ENCODE assay signal across 25 cellular contexts in the genomic region with DNA sequence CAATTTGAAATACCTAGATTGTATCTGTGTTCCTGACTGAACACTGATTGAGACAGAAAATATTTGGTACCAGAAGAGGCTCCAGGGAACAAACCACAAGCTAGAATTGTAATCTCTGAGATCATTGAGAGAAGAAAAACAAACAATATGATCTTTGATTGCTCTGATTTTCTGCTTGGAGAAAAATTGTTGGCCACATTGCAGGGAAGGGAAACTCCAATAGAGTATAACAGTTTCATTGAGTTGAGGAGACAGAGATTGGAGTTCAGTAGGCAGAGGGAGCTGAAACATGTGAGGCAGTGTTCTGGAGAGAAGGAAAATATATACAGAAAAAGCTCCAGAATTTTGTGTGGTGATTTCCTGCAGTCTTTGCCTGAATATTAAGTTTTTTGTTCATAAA.
"Had no signal": no experiment of that assay in that cellular context is flagged by ENCODE, and none has a peak within 500 bp of the region (broad histone marks: within the 10 kb centered on the region; RNA-seq: fewer than 3 reads in every experiment).

No MANE protein-coding gene starts in this region.

- ATAC-seq: activated CD8-positive, alpha-beta memory T cell treated with anti-CD3 and anti-CD28 coated beads, Interleukin-2, amount 10 ng/mL, durations not matched to agents 7 days and 5 days; activated CD8-positive, alpha-beta T cell treated with anti-CD3 and anti-CD28 coated beads for 36 hours; activated naive CD8-positive, alpha-beta T cell treated with anti-CD3 and anti-CD28 coated beads, Interleukin-2, amount 50 U/mL, for 24 hours; left ventricle myocardium superior; mucosa of descending colon; T-cell had no signal

- DNase-seq: activated CD4-positive, alpha-beta T cell treated with anti-CD3 and anti-CD28 coated beads, Interleukin-2, amount 10 ng/mL, durations not matched to agents 7 days and 5 days; activated CD4-positive, CD25-positive, alpha-beta regulatory T cell treated with anti-CD3 and anti-CD28 coated beads, Interleukin-2, amount 50 U/mL, for 72 hours; activated CD8-positive, alpha-beta memory T cell treated with anti-CD3 and anti-CD28 coated beads, Interleukin-2, amount 10 ng/mL, durations not matched to agents 7 days and 5 days; activated CD8-positive, alpha-beta T cell treated with anti-CD3 and anti-CD28 coated beads for 36 hours; activated gamma-delta T cell; activated naive CD4-positive, alpha-beta T cell treated with anti-CD3 and anti-CD28 coated beads, Interleukin-2, amount 50 U/mL, for 16 hours; activated naive CD8-positive, alpha-beta T cell treated with anti-CD3 and anti-CD28 coated beads, Interleukin-2, amount 50 U/mL, for 24 hours; activated T-cell treated with anti-CD3 and anti-CD28 coated beads for 4 hours; foreskin fibroblast; immature natural killer cell; kidney glomerular epithelial cell; left ventricle myocardium superior; mucosa of descending colon; naive B cell; nucleus accumbens; posterior cingulate gyrus; sigmoid colon; stimulated activated CD4-positive, alpha-beta T cell treated with anti-CD3 and anti-CD28 coated beads, Interleukin-15, amount 100 ng/mL, for 24 hours; stimulated activated CD4-positive, alpha-beta T cell treated with anti-CD3 and anti-CD28 coated beads, Interleukin-2, amount 100 ng/mL, for 48 hours; stimulated activated naive CD4-positive, alpha-beta T cell; T-cell; upper lobe of left lung; WERI-Rb-1 had no signal

- H3K4me3 ChIP-seq: mucosa of descending colon, sigmoid colon, smooth muscle cell, thoracic aorta, upper lobe of left lung had no signal
